In the genomic region with DNA sequence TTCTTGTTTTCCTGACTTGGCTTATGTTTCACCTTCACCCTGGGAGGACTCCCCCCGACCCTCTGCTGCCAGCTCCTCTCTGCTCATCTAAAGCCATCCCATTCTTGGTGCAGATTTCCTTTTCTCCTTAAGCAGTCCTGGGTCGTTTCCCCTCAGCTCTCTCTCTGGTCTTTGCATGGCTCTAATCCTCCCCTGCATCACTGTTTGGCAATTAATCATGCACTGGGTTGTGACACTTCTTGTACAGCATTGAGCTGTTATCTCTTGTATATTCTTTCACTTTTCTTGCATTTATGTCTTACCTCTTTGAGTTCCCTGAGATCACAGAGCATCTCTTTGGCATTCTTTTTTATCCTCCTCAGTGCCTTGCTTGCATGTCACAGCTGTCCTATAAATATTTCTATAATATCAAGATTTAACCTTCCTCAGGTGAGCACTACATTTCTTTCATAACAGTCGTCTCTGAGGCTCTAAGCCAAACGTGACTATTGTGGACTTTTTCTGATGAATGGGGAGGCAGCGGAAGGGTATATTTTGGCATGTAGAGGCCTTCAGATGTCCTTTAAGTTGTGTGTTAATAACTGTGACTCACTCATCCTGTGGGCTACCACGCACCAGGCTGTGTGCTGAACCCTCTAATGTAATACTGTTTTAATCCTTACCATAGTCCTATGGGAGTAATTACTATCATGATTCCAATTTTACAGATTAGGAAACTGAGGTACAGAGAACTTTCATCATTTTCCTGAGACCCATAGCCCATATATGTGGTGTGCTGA, we compare ENCODE assay signal across 21 cellular contexts.
DNase-seq lines count a peak whose midpoint lies in the region; ATAC-seq and TF ChIP-seq lines count a peak whose summit lies in the region.
"Had no signal": no experiment of that assay in that cellular context is flagged by ENCODE, and none has a peak within 500 bp of the region (broad histone marks: within the 10 kb centered on the region; RNA-seq: fewer than 3 reads in every experiment).

No MANE protein-coding gene starts in this region.

- no peak for TF ChIP-seq POLR2A in heart left ventricle (IDR thresholded peaks at IDR 0.05)

- TF ChIP-seq CTCF in fibroblast of lung (conservative IDR thresholded peaks at IDR 0.05 in 1 of 2, IDR thresholded peaks at IDR 0.05 in 1 of 2; ENCODE audit: low read depth in 1 of 2, low read length in 2 of 2) (no peak), osteocyte (IDR thresholded peaks at IDR 0.05) (no peak), heart left ventricle (IDR thresholded peaks at IDR 0.05) (no peak)

- no peaks in the 10 kb centered on the region for H3K36me3 Mint-ChIP-seq in osteocyte (ENCODE audit: unreplicated experiment)

- H3K9me3 ChIP-seq in fibroblast of lung (ENCODE audit: control insufficient read depth, insufficient read depth, low read depth, low read length) (no peaks in the 10 kb centered on the region), heart left ventricle (peaks cover 0 to 14% (median 0%) of the 10 kb centered on the region in 12 donors)

- H3K79me2 ChIP-seq in fibroblast of lung (ENCODE audit: control insufficient read depth, insufficient read depth, low read length) = no peaks in the 10 kb centered on the region

- H4K20me1 ChIP-seq in fibroblast of lung (ENCODE audit: control insufficient read depth, extremely low read depth, insufficient read depth, low read length) = no peaks in the 10 kb centered on the region

- H3K27ac Mint-ChIP-seq in osteocyte (ENCODE audit: unreplicated experiment) = no peak overlapping the region

- intact Hi-C loops in heart left ventricle (cut with DNase I) = no loop called here

- H3K27me3 ChIP-seq in fibroblast of lung (ENCODE audit: control insufficient read depth, insufficient read depth, low read length) (no peaks in the 10 kb centered on the region), heart left ventricle (no peaks in the 10 kb centered on the region)

- H3K9ac ChIP-seq in fibroblast of lung (ENCODE audit: insufficient read depth, low read length) = no peak overlapping the region
- H3K9ac ChIP-seq: KMS-11 had no signal

- no peaks in the 10 kb centered on the region for H3K36me3 ChIP-seq in fibroblast of lung (ENCODE audit: control insufficient read depth, insufficient read depth, low read length)
- H3K36me3 ChIP-seq in heart left ventricle = no peaks in the 10 kb centered on the region

- DNase-seq in NCI-H82 (lab: John Stamatoyannopoulos, UW) (peak; percentile 21), NCI-H82 treated with DMSO at 0.1 percent for 48 hours (lab: John Stamatoyannopoulos, UW; ENCODE audit: unreplicated experiment) (no peak), amniotic epithelial cell (ENCODE audit: low read depth) (peak; percentile 66), fibroblast of lung (ENCODE audit: low read depth in 2 of 2) (peak; percentile 33 to 48), osteocyte (ENCODE audit: extremely low spot score, unreplicated experiment) (peak; percentile 11), DMS153 (lab: John Stamatoyannopoulos, UW) (no peak), heart left ventricle (no peak)
- DNase-seq: COR-L47; GOT3; NCI-H1436; NCI-H2029 treated with DMSO at 0.1 percent for 48 hours; NCI-H2171; NCI-H446 treated with DMSO at 0.1 percent for 48 hours; NCI-H69; NK-92 treated with Interleukin-12 subunit alpha and Interleukin-12 subunit beta, amount 100 ng/mL, for 24 hours; Right ventricle myocardium superior had no signal

- H3K4me3 ChIP-seq in fibroblast of lung (replicated peaks in 1 of 4; ENCODE audit: control extremely low read depth in 1 of 4, insufficient read depth in 1 of 4, low read depth in 3 of 4, low read length in 4 of 4) = no peak overlapping the region
- no peak overlapping the region for H3K4me3 ChIP-seq in heart left ventricle
- H3K4me3 ChIP-seq: GM12878 had no signal

- 69 to 82% (median 73%) methylated on average over 6 of the region's 6 CpGs for WGBS in heart left ventricle, 4 donors

- H3K4me1 ChIP-seq in fibroblast of lung (ENCODE audit: control insufficient read depth, extremely low read depth, insufficient read depth, low read length) (no peaks in the 10 kb centered on the region), heart left ventricle (no peaks in the 10 kb centered on the region)

- no peak overlapping the region for H3K4me2 ChIP-seq in fibroblast of lung (ENCODE audit: extremely low read depth, insufficient read depth, low read length)
- H3K4me2 ChIP-seq: KMS-11 had no signal

- ATAC-seq in GM21723 (IDR thresholded peaks at IDR 0.05; ENCODE audit: unreplicated experiment) = no peak
- no peak for ATAC-seq in heart left ventricle
- ATAC-seq: GM12878, HepG2 had no signal

- H2AFZ ChIP-seq in fibroblast of lung (ENCODE audit: low read length) = no peak overlapping the region

- H3K27ac ChIP-seq in fibroblast of lung (ENCODE audit: insufficient read depth, low read length) = no peak overlapping the region
- no peak overlapping the region for H3K27ac ChIP-seq in heart left ventricle
- H3K27ac ChIP-seq: 22Rv1, KMS-11 had no signal

- no peak overlapping the region for H3K4me3 Mint-ChIP-seq in osteocyte (ENCODE audit: unreplicated experiment)

- no peaks in the 10 kb centered on the region for H3K4me1 Mint-ChIP-seq in osteocyte (ENCODE audit: unreplicated experiment)

- H3K27me3 Mint-ChIP-seq in osteocyte (ENCODE audit: unreplicated experiment) = no peaks in the 10 kb centered on the region

- peaks cover 8% of the 10 kb centered on the region for H3K9me3 Mint-ChIP-seq in osteocyte (ENCODE audit: unreplicated experiment)

Comparison
In these comparisons a context has a peak if more than half of its experiments do, and no peak if none do; other contexts are left out.
1. DNase-seq: peak in NCI-H82 (single experiment), amniotic epithelial cell (single experiment), fibroblast of lung (2 of 2) and osteocyte (single experiment); none in NCI-H82 treated with DMSO at 0.1 percent for 48 hours (single experiment), DMS153 (single experiment) and heart left ventricle (0 of 5).